Comparison of ENCODE assay signal across 8 cellular contexts in genomic region chr5:173888473-173889135, GRCh38. TPM values are rescaled to one million over a fixed set of nuclear protein-coding genes. Genes with fewer than 3 reads are reported as not detected.
A peak's percentile ranks its signal among the peaks of the same experiment; 100 is the strongest.
DNase-seq lines count a peak whose midpoint lies in the region.

No MANE protein-coding gene starts in this region.

- H3K9ac ChIP-seq in SK-N-MC (ENCODE audit: insufficient read length): peak overlapping the region; percentile 68

- no peaks in the 10 kb centered on the region for H3K27me3 ChIP-seq in effector memory CD4-positive, alpha-beta T cell (replicated peaks; ENCODE audit: control insufficient read depth, insufficient read depth, low read length, poor library complexity, severe bottlenecking)

- no peak overlapping the region for H3K27ac ChIP-seq in SK-N-MC
- H3K27ac ChIP-seq in effector memory CD4-positive, alpha-beta T cell (ENCODE audit: insufficient read depth, low read length, poor library complexity, severe bottlenecking): peak overlapping the region; percentile 85

- DNase-seq in NCI-H1417 (lab: John Stamatoyannopoulos, UW) (peak in 2 of 3 experiments; percentile 29 to 31), NCI-H1417 treated with DMSO at 0.1 percent for 48 hours (lab: John Stamatoyannopoulos, UW) (no peak), SK-N-MC (ENCODE audit: low read depth, low spot score) (no peak), myocyte (ENCODE audit: low read depth) (peak; percentile 26), NOMO-1 treated with DMSO at 0.1 percent for 48 hours (lab: John Stamatoyannopoulos, UW; ENCODE audit: unreplicated experiment) (no peak), 8988T (no peak), NCI-H524 treated with DMSO at 0.1 percent for 48 hours (lab: John Stamatoyannopoulos, UW) (no peak)
- peak in 1 of 3 donors; percentile 16 for DNase-seq in effector memory CD4-positive, alpha-beta T cell

- H3K9me3 ChIP-seq in SK-N-MC (ENCODE audit: low read depth, low read length): no peaks in the 10 kb centered on the region
- H3K9me3 ChIP-seq in effector memory CD4-positive, alpha-beta T cell (ENCODE audit: control insufficient read depth, low read length): no peaks in the 10 kb centered on the region

- peaks cover 37% of the 10 kb centered on the region for H3K4me1 ChIP-seq in effector memory CD4-positive, alpha-beta T cell (ENCODE audit: control insufficient read depth, insufficient read depth, low read length, poor library complexity, severe bottlenecking)

- peak overlapping the region; percentile 94 for H3K4me3 ChIP-seq in SK-N-MC
- peak overlapping the region; percentile 99 for H3K4me3 ChIP-seq in effector memory CD4-positive, alpha-beta T cell (ENCODE audit: insufficient read depth, low read depth, low read length, poor library complexity, severe bottlenecking)

- H3K36me3 ChIP-seq in SK-N-MC (ENCODE audit: insufficient read depth, low read length): no peaks in the 10 kb centered on the region
- H3K36me3 ChIP-seq in effector memory CD4-positive, alpha-beta T cell (ENCODE audit: control insufficient read depth, insufficient read depth, low read length): no peaks in the 10 kb centered on the region

RNA-seq across cellular contexts. Expression of gene CPEB4, which starts 0.5 kb away (rescaled TPM):
- total RNA-seq in myocyte: 43.5 and 64.3 TPM in 2 replicates
- polyA plus RNA-seq in myocyte (2012): 14.7 TPM

Comparison
In these comparisons a context has a peak if more than half of its experiments do, and no peak if none do; other contexts are left out.
1. DNase-seq: peak in NCI-H1417 (2 of 3) and myocyte (single experiment); none in NCI-H1417 treated with DMSO at 0.1 percent for 48 hours (single experiment), SK-N-MC (single experiment), NOMO-1 treated with DMSO at 0.1 percent for 48 hours (single experiment), 8988T (single experiment) and NCI-H524 treated with DMSO at 0.1 percent for 48 hours (single experiment).